ENCODE assay signal across 24 cellular contexts in genomic region chr3:16028604-16029003, GRCh38.
DNase-seq lines count a peak whose midpoint lies in the region; ATAC-seq lines count a peak whose summit lies in the region.
"Had no signal": no experiment of that assay in that cellular context is flagged by ENCODE, and none has a peak within 500 bp of the region (broad histone marks: within the 10 kb centered on the region; RNA-seq: fewer than 3 reads in every experiment).

No MANE protein-coding gene starts in this region.

- POLR2A ChIA-PET in activated CD4-positive, alpha-beta T cell treated with anti-CD3 and anti-CD28 coated beads for 36 hours (lab: Charles Lee), result no interaction called here

- no peak overlapping the region for H3K27ac Mint-ChIP-seq in activated CD4-positive, alpha-beta T cell treated with anti-CD3 and anti-CD28 coated beads for 36 hours
- H3K27ac Mint-ChIP-seq in stimulated activated naive CD8-positive, alpha-beta T cell treated with anti-CD3 and anti-CD28 coated beads, Interleukin-15, amount 100 ng/mL, for 72 hours, result no peak overlapping the region
- H3K27ac Mint-ChIP-seq: activated naive CD8-positive, alpha-beta T cell treated with anti-CD3 and anti-CD28 coated beads, Interleukin-2, amount 50 U/mL, for 24 hours; natural killer cell had no signal

- H3K4me3 Mint-ChIP-seq in activated CD4-positive, alpha-beta T cell treated with anti-CD3 and anti-CD28 coated beads for 36 hours, result no peak overlapping the region
- H3K4me3 Mint-ChIP-seq in stimulated activated naive CD8-positive, alpha-beta T cell treated with anti-CD3 and anti-CD28 coated beads, Interleukin-15, amount 100 ng/mL, for 72 hours, result no peak overlapping the region
- H3K4me3 Mint-ChIP-seq: activated naive CD8-positive, alpha-beta T cell treated with anti-CD3 and anti-CD28 coated beads, Interleukin-2, amount 50 U/mL, for 24 hours; natural killer cell had no signal

- H3K36me3 Mint-ChIP-seq in activated CD4-positive, alpha-beta T cell treated with anti-CD3 and anti-CD28 coated beads for 36 hours (ENCODE audit: low read depth), result no peaks in the 10 kb centered on the region
- H3K36me3 Mint-ChIP-seq: natural killer cell had no signal

- H3K4me1 Mint-ChIP-seq in activated CD4-positive, alpha-beta T cell treated with anti-CD3 and anti-CD28 coated beads for 36 hours, result no peaks in the 10 kb centered on the region
- no peaks in the 10 kb centered on the region for H3K4me1 Mint-ChIP-seq in stimulated activated naive CD8-positive, alpha-beta T cell treated with anti-CD3 and anti-CD28 coated beads, Interleukin-15, amount 100 ng/mL, for 72 hours
- H3K4me1 Mint-ChIP-seq: activated naive CD8-positive, alpha-beta T cell treated with anti-CD3 and anti-CD28 coated beads, Interleukin-2, amount 50 U/mL, for 24 hours; natural killer cell had no signal

- peak; percentile 24 for DNase-seq in HCEC 1CT
- peak; percentile 69 for DNase-seq in astrocyte of the hippocampus (ENCODE audit: low read depth, low spot score)
- peak; percentile 9 for DNase-seq in glomerular visceral epithelial cell (ENCODE audit: extremely low spot score)
- no peak for DNase-seq in activated CD4-positive, alpha-beta T cell treated with anti-CD3 and anti-CD28 coated beads for 36 hours
- no peak for DNase-seq in stimulated activated naive CD8-positive, alpha-beta T cell treated with anti-CD3 and anti-CD28 coated beads, Interleukin-15, amount 100 ng/mL, for 72 hours
- DNase-seq in activated CD4-positive, alpha-beta T cell treated with anti-CD3 and anti-CD28 coated beads, Interleukin-2, amount 50 U/mL, for 1 hour, result no peak
- DNase-seq: activated CD4-positive, alpha-beta T cell treated with anti-CD3 and anti-CD28 coated beads, Interleukin-2, amount 50 U/mL, for 48 hours; activated effector memory CD4-positive, alpha-beta T cell treated with Interleukin-2 at 50 U/mL for 16 hours; activated naive CD8-positive, alpha-beta T cell treated with anti-CD3 and anti-CD28 coated beads, Interleukin-2, amount 50 U/mL, for 24 hours; BE2C; COR-L47; DND-41; left colon; natural killer cell; NCI-H1436; NCI-H510A treated with DMSO at 0.1 percent for 48 hours; NK-92 treated with Interleukin-12 subunit alpha and Interleukin-12 subunit beta, amount 100 ng/mL, for 24 hours; ovary; Peyer's patch; right cardiac atrium; transverse colon had no signal

- no peaks in the 10 kb centered on the region for H3K9me3 Mint-ChIP-seq in activated CD4-positive, alpha-beta T cell treated with anti-CD3 and anti-CD28 coated beads for 36 hours (ENCODE audit: low read depth)
- H3K9me3 Mint-ChIP-seq in stimulated activated naive CD8-positive, alpha-beta T cell treated with anti-CD3 and anti-CD28 coated beads, Interleukin-15, amount 100 ng/mL, for 72 hours, result peaks cover 0 to 4% of the 10 kb centered on the region in 2 donors
- H3K9me3 Mint-ChIP-seq: activated naive CD8-positive, alpha-beta T cell treated with anti-CD3 and anti-CD28 coated beads, Interleukin-2, amount 50 U/mL, for 24 hours; natural killer cell had no signal

- CTCF ChIA-PET in activated CD4-positive, alpha-beta T cell treated with anti-CD3 and anti-CD28 coated beads for 36 hours (lab: Charles Lee), result no interaction called here

- intact Hi-C loops in activated CD4-positive, alpha-beta T cell treated with anti-CD3 and anti-CD28 coated beads for 36 hours (cut with DNase I, micrococcal nuclease), result no loop called here

- no peak for ATAC-seq in activated CD4-positive, alpha-beta T cell treated with anti-CD3 and anti-CD28 coated beads for 36 hours
- no peak for ATAC-seq in HG03108 (IDR thresholded peaks at IDR 0.05; ENCODE audit: unreplicated experiment)
- no peak for ATAC-seq in stimulated activated naive CD8-positive, alpha-beta T cell treated with anti-CD3 and anti-CD28 coated beads, Interleukin-15, amount 100 ng/mL, for 72 hours
- ATAC-seq: activated naive CD8-positive, alpha-beta T cell treated with anti-CD3 and anti-CD28 coated beads, Interleukin-2, amount 50 U/mL, for 24 hours; gastroesophageal sphincter; K562; left colon; natural killer cell; right cardiac atrium had no signal

- H3K27me3 Mint-ChIP-seq in activated CD4-positive, alpha-beta T cell treated with anti-CD3 and anti-CD28 coated beads for 36 hours, result peaks cover 5% of the 10 kb centered on the region
- H3K27me3 Mint-ChIP-seq in stimulated activated naive CD8-positive, alpha-beta T cell treated with anti-CD3 and anti-CD28 coated beads, Interleukin-15, amount 100 ng/mL, for 72 hours, result peaks cover 6% of the 10 kb centered on the region

Comparison
In these comparisons a context has a peak if more than half of its experiments do, and no peak if none do; other contexts are left out.
1. DNase-seq: peak in HCEC 1CT (single experiment), astrocyte of the hippocampus (single experiment) and glomerular visceral epithelial cell (single experiment); none in activated CD4-positive, alpha-beta T cell treated with anti-CD3 and anti-CD28 coated beads for 36 hours (single experiment), stimulated activated naive CD8-positive, alpha-beta T cell treated with anti-CD3 and anti-CD28 coated beads, Interleukin-15, amount 100 ng/mL, for 72 hours (0 of 2) and activated CD4-positive, alpha-beta T cell treated with anti-CD3 and anti-CD28 coated beads, Interleukin-2, amount 50 U/mL, for 1 hour (single experiment).